Comparison of ENCODE assay signal across 8 cellular contexts in genomic region chr18:79797518-79798345, GRCh38. TPM values are rescaled to one million over a fixed set of nuclear protein-coding genes. Genes with fewer than 3 reads are reported as not detected.
DNase-seq lines count a peak whose midpoint lies in the region; ATAC-seq, FAIRE-seq and TF ChIP-seq lines count a peak whose summit lies in the region.

KCNG2 (plus strand) TSS chr18:79797938; CDS start chr18:79863668, 65,730 bp downstream.

- no peak within 1 kb of the TSS for H3K27ac Mint-ChIP-seq in activated CD4-positive, alpha-beta T cell treated with anti-CD3 and anti-CD28 coated beads, Interleukin-2, amount 10 ng/mL, durations not matched to agents 7 days and 5 days

- CTCF ChIA-PET in activated CD4-positive, alpha-beta T cell treated with anti-CD3 and anti-CD28 coated beads, Interleukin-2, amount 10 ng/mL, durations not matched to agents 7 days and 5 days (lab: Charles Lee) = no interaction called here

- peaks cover 29% of the 10 kb centered on the region for H3K27me3 Mint-ChIP-seq in activated CD4-positive, alpha-beta T cell treated with anti-CD3 and anti-CD28 coated beads, Interleukin-2, amount 10 ng/mL, durations not matched to agents 7 days and 5 days

- H3K27me3 ChIP-seq in foreskin keratinocyte = peaks cover 40% of the 10 kb centered on the region

- H3K36me3 Mint-ChIP-seq in activated CD4-positive, alpha-beta T cell treated with anti-CD3 and anti-CD28 coated beads, Interleukin-2, amount 10 ng/mL, durations not matched to agents 7 days and 5 days (ENCODE audit: low read depth) = no peaks in the 10 kb centered on the region

- peaks cover 10% of the 10 kb centered on the region for H3K4me1 Mint-ChIP-seq in activated CD4-positive, alpha-beta T cell treated with anti-CD3 and anti-CD28 coated beads, Interleukin-2, amount 10 ng/mL, durations not matched to agents 7 days and 5 days

- ATAC-seq in foreskin keratinocyte (peak; percentile 40), sciatic nerve (peak; percentile 47), GM21528 (IDR thresholded peaks at IDR 0.05; ENCODE audit: low FRiP score, unreplicated experiment) (no peak)

- DNase-seq in activated CD4-positive, alpha-beta T cell treated with anti-CD3 and anti-CD28 coated beads, Interleukin-2, amount 10 ng/mL, durations not matched to agents 7 days and 5 days = peak; percentile 13
- no peak for DNase-seq in activated CD4-positive, alpha-beta T cell treated with anti-CD3 and anti-CD28 coated beads, Interleukin-2, amount 50 U/mL, for 4 hours
- DNase-seq in UCSD-AML1 (lab: John Stamatoyannopoulos, UW; ENCODE audit: unreplicated experiment) (peak; percentile 57), foreskin keratinocyte (no peak), sciatic nerve (ENCODE audit: low spot score) (peak; percentile 62), EL (no peak), H54 (ENCODE audit: insufficient read length, low spot score) (no peak)

- no peaks in the 10 kb centered on the region for H3K4me1 ChIP-seq in foreskin keratinocyte

- POLR2A ChIA-PET in activated CD4-positive, alpha-beta T cell treated with anti-CD3 and anti-CD28 coated beads, Interleukin-2, amount 10 ng/mL, durations not matched to agents 7 days and 5 days (lab: Charles Lee) = no interaction called here

- H3K9me3 Mint-ChIP-seq in activated CD4-positive, alpha-beta T cell treated with anti-CD3 and anti-CD28 coated beads, Interleukin-2, amount 10 ng/mL, durations not matched to agents 7 days and 5 days = no peaks in the 10 kb centered on the region

- peak; percentile 53 for TF ChIP-seq CTCF in foreskin keratinocyte (conservative IDR thresholded peaks at IDR 0.05)

- TF ChIP-seq POLR2A in H54 (IDR thresholded peaks at IDR 0.05; ENCODE audit: low read depth, low read length) = no peak

- H3K4me3 Mint-ChIP-seq in activated CD4-positive, alpha-beta T cell treated with anti-CD3 and anti-CD28 coated beads, Interleukin-2, amount 10 ng/mL, durations not matched to agents 7 days and 5 days = peak within 1 kb of the TSS; percentile 8

- intact Hi-C loops in sciatic nerve (cut with DNase I) = no loop called here

- no peak for FAIRE-seq in H54 (lab: Jason Lieb, UNC)

- no peak within 1 kb of the TSS for H3K27ac ChIP-seq in foreskin keratinocyte

RNA-seq across cellular contexts. Expression of gene KCNG2, which starts in this region (rescaled TPM):
- total RNA-seq in activated CD4-positive, alpha-beta T cell treated with anti-CD3 and anti-CD28 coated beads, Interleukin-2, amount 10 ng/mL, durations not matched to agents 7 days and 5 days = not detected
- total RNA-seq in foreskin keratinocyte = not detected in 2 replicates
- polyA plus RNA-seq in foreskin keratinocyte = not detected in 2 replicates
- 0.22 TPM for total RNA-seq in sciatic nerve

Comparison
In these comparisons a context has a peak if more than half of its experiments do, and no peak if none do; other contexts are left out.
1. Peak in DNase-seq in activated CD4-positive, alpha-beta T cell treated with anti-CD3 and anti-CD28 coated beads, Interleukin-2, amount 10 ng/mL, durations not matched to agents 7 days and 5 days; RNA of the gene not detected or under 1 TPM.
2. Peak in ATAC-seq in foreskin keratinocyte; RNA of the gene not detected or under 1 TPM.
3. Peak in DNase-seq and ATAC-seq in sciatic nerve; RNA of the gene not detected or under 1 TPM.